ENCODE assay signal across 34 cellular contexts in the genomic region with DNA sequence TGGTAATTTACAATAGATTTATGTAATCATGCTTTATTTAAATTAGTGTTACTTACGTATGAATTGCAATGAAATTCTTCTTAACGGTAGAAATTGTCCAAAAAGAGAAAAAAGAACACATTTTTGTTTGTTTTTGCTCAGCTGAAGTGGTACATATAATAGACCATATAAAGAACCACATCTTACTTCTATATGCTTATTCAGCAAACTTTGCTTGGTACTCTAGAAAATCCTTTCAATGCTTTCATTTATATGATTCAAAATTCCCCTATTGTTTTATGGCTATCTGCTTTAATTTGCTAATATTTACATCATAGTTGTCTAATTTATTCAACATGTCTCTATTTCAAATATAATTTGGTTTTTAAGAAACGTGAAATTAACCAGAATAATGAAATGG.
"Had no signal": no experiment of that assay in that cellular context is flagged by ENCODE, and none has a peak within 500 bp of the region (broad histone marks: within the 10 kb centered on the region; RNA-seq: fewer than 3 reads in every experiment).

No MANE protein-coding gene starts in this region.

- DNase-seq: Karpas-422, Kasumi-1, MG63, MM.1S, MV-4-11, NCI-H1048, NCI-H1092, NCI-H1092 treated with DMSO at 0.1 percent for 48 hours, NCI-H1105, NCI-H1105 treated with DMSO at 0.1 percent for 48 hours, NCI-H1417, NCI-H1417 treated with DMSO at 0.1 percent for 48 hours, NCI-H1436, NCI-H1436 treated with DMSO at 0.1 percent for 48 hours, NCI-H146, NCI-H1694, NCI-H1694 treated with DMSO at 0.1 percent for 48 hours, NCI-H187, NCI-H187 treated with DMSO at 0.1 percent for 48 hours, NCI-H2029, NCI-H2029 treated with DMSO at 0.1 percent for 48 hours, NCI-H2081, NCI-H2081 treated with DMSO at 0.1 percent for 48 hours, NCI-H2107, NCI-H2171, NCI-H2171 treated with DMSO at 0.1 percent for 48 hours, NCI-H2227 treated with DMSO at 0.1 percent for 48 hours, NCI-H345, NCI-H446, NCI-H446 treated with DMSO at 0.1 percent for 48 hours, NCI-H510A, NCI-H510A treated with DMSO at 0.1 percent for 48 hours, NCI-H524, NCI-H524 treated with DMSO at 0.1 percent for 48 hours had no signal

- H3K36me3 ChIP-seq: MG63 had no signal

- H3K27me3 ChIP-seq: MG63 had no signal

- H3K4me3 ChIP-seq: MG63 had no signal

- H3K9me3 ChIP-seq: MG63 had no signal
